ENCODE assay signal across 23 cellular contexts in genomic region chr4:166535865-166536264, GRCh38.
DNase-seq lines count a peak whose midpoint lies in the region; ATAC-seq, FAIRE-seq and TF ChIP-seq lines count a peak whose summit lies in the region.
"Had no signal": no experiment of that assay in that cellular context is flagged by ENCODE, and none has a peak within 500 bp of the region (broad histone marks: within the 10 kb centered on the region; RNA-seq: fewer than 3 reads in every experiment).

No MANE protein-coding gene starts in this region.

- no peak for TF ChIP-seq EP300 in SK-N-SH (IDR thresholded peaks at IDR 0.05; ENCODE audit: borderline replicate concordance in 1 of 2, low read depth in 1 of 2, low read length in 1 of 2)

- H3K4me2 ChIP-seq in SK-N-SH, result no peak overlapping the region

- CTCF ChIA-PET in SK-N-SH (lab: Yijun Ruan, JAX) (no interaction called here), WTC11 (lab: Charles Lee) (no interaction called here)

- H4K20me1 ChIP-seq in SK-N-SH (ENCODE audit: insufficient read depth), result no peaks in the 10 kb centered on the region

- H3F3A ChIP-seq in SK-N-SH (replicated peaks; ENCODE audit: insufficient read depth), result no peaks in the 10 kb centered on the region

- no peaks in the 10 kb centered on the region for H3K27me3 ChIP-seq in SK-N-SH (ENCODE audit: insufficient read depth)
- H3K27me3 ChIP-seq: BE2C had no signal

- peaks cover 21% of the 10 kb centered on the region for H3K9me3 Mint-ChIP-seq in WTC11
- H3K9me3 Mint-ChIP-seq in type B pancreatic cell, result no peaks in the 10 kb centered on the region

- TF ChIP-seq CTCF in SK-N-SH (IDR thresholded peaks at IDR 0.05) (no peak), WTC11 (IDR thresholded peaks at IDR 0.05) (no peak), type B pancreatic cell (conservative IDR thresholded peaks at IDR 0.05) (no peak)

- no peak overlapping the region for H3K27ac ChIP-seq in SK-N-SH (ENCODE audit: low read depth in 2 of 2, low read length in 1 of 2)
- H3K27ac ChIP-seq: 22Rv1 had no signal

- H2AFZ ChIP-seq in SK-N-SH (ENCODE audit: low read depth), result 0 out of 2 replicates have a peak overlapping the region, but pooled peaks have one; percentile 46

- H3K9ac ChIP-seq in SK-N-SH, result no peak overlapping the region

- DNase-seq in SK-N-SH (no peak), WTC11 (ENCODE audit: low spot score) (no peak), iPS DF 19.7 (ENCODE audit: low read depth, low spot score) (peak; percentile 12), NCI-H510A (lab: John Stamatoyannopoulos, UW) (no peak), type B pancreatic cell (ENCODE audit: extremely low spot score, unreplicated experiment) (no peak), Right ventricle myocardium inferior (ENCODE audit: missing footprints) (no peak), H54 (ENCODE audit: insufficient read length, low spot score) (no peak)
- DNase-seq: ACHN, BE2C, DMS153, DND-41, HCEC 1CT, Karpas-422, NCI-H1092, NCI-H1417 treated with DMSO at 0.1 percent for 48 hours, NCI-H187, NCI-H2171 treated with DMSO at 0.1 percent for 48 hours, NCI-H524 treated with DMSO at 0.1 percent for 48 hours, NCI-H774, T-cell had no signal

- H3K36me3 Mint-ChIP-seq in WTC11 (peaks cover 23% of the 10 kb centered on the region), type B pancreatic cell (no peaks in the 10 kb centered on the region)
- H3K36me3 Mint-ChIP-seq: CD14-positive monocyte, T-cell had no signal

- H3K27me3 Mint-ChIP-seq in WTC11 (ENCODE audit: low read depth) (no peaks in the 10 kb centered on the region; the same call in 1 of the 2 replicates), type B pancreatic cell (no peaks in the 10 kb centered on the region)
- H3K27me3 Mint-ChIP-seq: T-cell had no signal

- POLR2A ChIA-PET in SK-N-SH (lab: Yijun Ruan, JAX) (no interaction called here), WTC11 (lab: Charles Lee) (no interaction called here)

- peaks cover 17% of the 10 kb centered on the region for H3K4me1 Mint-ChIP-seq in WTC11
- H3K4me1 Mint-ChIP-seq in type B pancreatic cell (ENCODE audit: unreplicated experiment), result no peaks in the 10 kb centered on the region
- H3K4me1 Mint-ChIP-seq: CD14-positive monocyte, T-cell had no signal

- no peaks in the 10 kb centered on the region for H3K9me3 ChIP-seq in SK-N-SH
- H3K9me3 ChIP-seq: BE2C had no signal

- H3K9me2 ChIP-seq in SK-N-SH, result no peaks in the 10 kb centered on the region; the same call in 1 of the 2 replicates

- FAIRE-seq in H54 (lab: Jason Lieb, UNC), result no peak

- no peaks in the 10 kb centered on the region for H3K36me3 ChIP-seq in SK-N-SH (replicated peaks in 1 of 2; ENCODE audit: control insufficient read depth in 1 of 2, insufficient read depth in 2 of 2, low read length in 1 of 2)
- H3K36me3 ChIP-seq: BE2C had no signal

- no peak overlapping the region for H3K4me3 ChIP-seq in SK-N-SH (ENCODE audit: low read depth in 2 of 2, low read length in 1 of 2)

- intact Hi-C loops in Right ventricle myocardium inferior (cut with DNase I), result no loop called here

- H3K79me2 ChIP-seq in SK-N-SH (ENCODE audit: insufficient read depth), result no peaks in the 10 kb centered on the region

- WGBS in SK-N-SH (ENCODE audit: low lambda C conversion rate), result 61% methylated on average over 7 of the region's 7 CpGs

- ATAC-seq in SK-N-SH treated with all-trans-retinoic acid at 6 μM for 48 hours, result no peak
- ATAC-seq in WTC11, result peak; percentile 79
- no peak for ATAC-seq in Right ventricle myocardium inferior
- ATAC-seq: T-cell had no signal

- H3K4me3 Mint-ChIP-seq in WTC11 (no peak overlapping the region), type B pancreatic cell (no peak overlapping the region)
- H3K4me3 Mint-ChIP-seq: CD14-positive monocyte, T-cell had no signal

- TF ChIP-seq RAD21 in SK-N-SH (IDR thresholded peaks at IDR 0.05; ENCODE audit: low read length), result no peak

- TF ChIP-seq POLR2A in H54 (IDR thresholded peaks at IDR 0.05; ENCODE audit: low read depth, low read length), result no peak

- 0 out of 2 replicates have a peak overlapping the region, but pooled peaks have one; percentile 46 for H3K27ac Mint-ChIP-seq in WTC11
- no peak overlapping the region for H3K27ac Mint-ChIP-seq in type B pancreatic cell
- H3K27ac Mint-ChIP-seq: CD14-positive monocyte, T-cell had no signal

- no peaks in the 10 kb centered on the region for H3K4me1 ChIP-seq in SK-N-SH (ENCODE audit: control insufficient read depth in 1 of 2, insufficient read depth in 2 of 2, low read depth in 1 of 2, low read length in 1 of 2)
- H3K4me1 ChIP-seq: BE2C had no signal

TF ChIP-seq in SK-N-SH, 30 proteins besides CTCF, POLR2A, EP300 and RAD21 (continues in another document):
- TF ChIP-seq NFIC (IDR thresholded peaks at IDR 0.05; ENCODE audit: borderline replicate concordance) (no peak), TAF1 (IDR thresholded peaks at IDR 0.05; ENCODE audit: borderline replicate concordance, low read depth, low read length) (no peak), FOXM1 (IDR thresholded peaks at IDR 0.05; ENCODE audit: low read depth) (no peak), TEAD4 (IDR thresholded peaks at IDR 0.05; ENCODE audit: borderline replicate concordance, insufficient read depth) (no peak), ELF1 (IDR thresholded peaks at IDR 0.05) (no peak), CHD2 (IDR thresholded peaks at IDR 0.05; ENCODE audit: low read length, partially characterized antibody) (no peak), FOXJ3 (CRISPR knock-in tag; IDR thresholded peaks at IDR 0.05) (no peak), PBX3 (IDR thresholded peaks at IDR 0.05) (no peak)
- TF ChIP-seq, protein P1, sequence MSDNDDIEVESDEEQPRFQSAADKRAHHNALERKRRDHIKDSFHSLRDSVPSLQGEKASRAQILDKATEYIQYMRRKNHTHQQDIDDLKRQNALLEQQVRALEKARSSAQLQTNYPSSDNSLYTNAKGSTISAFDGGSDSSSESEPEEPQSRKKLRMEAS (IDR thresholded peaks at IDR 0.05; ENCODE audit: low read depth), result no peak

TF ChIP-seq in SK-N-SH treated with all-trans-retinoic acid at 6 μM for 48 hours, 23 proteins besides CTCF, POLR2A, EP300 and RAD21 (continues in another document):
- TF ChIP-seq OSR1 (CRISPR knock-in tag; IDR thresholded peaks at IDR 0.05) (no peak), PATZ1 (CRISPR knock-in tag; IDR thresholded peaks at IDR 0.05; ENCODE audit: borderline replicate concordance) (no peak), TCF4 (CRISPR knock-in tag; IDR thresholded peaks at IDR 0.05; ENCODE audit: borderline replicate concordance) (no peak), BACH2 (CRISPR knock-in tag; IDR thresholded peaks at IDR 0.05; ENCODE audit: borderline replicate concordance) (no peak), ZNF565 (CRISPR knock-in tag; conservative IDR thresholded peaks at IDR 0.05; ENCODE audit: low read depth) (no peak)

TF ChIP-seq in WTC11, 78 proteins besides CTCF, POLR2A, EP300 and RAD21:
- TF ChIP-seq FOXP1 (CRISPR knock-in tag; IDR thresholded peaks at IDR 0.05; ENCODE audit: borderline replicate concordance), result no peak
- no peak for TF ChIP-seq NFATC4 (CRISPR knock-in tag; IDR thresholded peaks at IDR 0.05)
- TF ChIP-seq GABPB1 (CRISPR knock-in tag; IDR thresholded peaks at IDR 0.05), result no peak
- no peak for TF ChIP-seq MLX (CRISPR knock-in tag; IDR thresholded peaks at IDR 0.05)
